28 cellular contexts compared by ENCODE assay signal in genomic region chr3:51274052-51274451, GRCh38.
"Had no signal": no experiment of that assay in that cellular context is flagged by ENCODE, and none has a peak within 500 bp of the region (broad histone marks: within the 10 kb centered on the region; RNA-seq: fewer than 3 reads in every experiment).

No MANE protein-coding gene starts in this region.

- H3K4me1 ChIP-seq: ascending aorta, SJCRH30 had no signal

- H3K9me3 ChIP-seq: ascending aorta, SJCRH30 had no signal

- H3K36me3 Mint-ChIP-seq: activated naive CD4-positive, alpha-beta T cell treated with anti-CD3 and anti-CD28 coated beads, Interleukin-2, amount 50 U/mL, for 72 hours had no signal

- H3K9me3 Mint-ChIP-seq: activated CD4-positive, alpha-beta T cell treated with anti-CD3 and anti-CD28 coated beads, Interleukin-2, amount 10 ng/mL, durations not matched to agents 24 days and 14 days; activated CD8-positive, alpha-beta T cell treated with anti-CD3 and anti-CD28 coated beads for 36 hours; activated naive CD4-positive, alpha-beta T cell treated with anti-CD3 and anti-CD28 coated beads, Interleukin-2, amount 50 U/mL, for 72 hours; activated T-cell treated with anti-CD3 and anti-CD28 coated beads, Interleukin-2, amount 50 U/mL, for 72 hours; activated T-helper 17 cell treated with anti-CD3 and anti-CD28 coated beads, Interleukin-2, amount 50 U/mL, for 72 hours; T-helper 2 cell treated with Interferon-gamma antibody and Interleukin-4, amounts not matched to agents 5 μg/mL and 100 μg/mL, for 36 hours had no signal

- H3K27me3 Mint-ChIP-seq: activated CD4-positive, alpha-beta T cell treated with anti-CD3 and anti-CD28 coated beads, Interleukin-2, amount 10 ng/mL, durations not matched to agents 24 days and 14 days; activated CD8-positive, alpha-beta T cell treated with anti-CD3 and anti-CD28 coated beads for 36 hours; activated T-helper 17 cell treated with anti-CD3 and anti-CD28 coated beads, Interleukin-2, amount 50 U/mL, for 72 hours had no signal

- H3K9ac ChIP-seq: KMS-11 had no signal

- H3K27me3 ChIP-seq: ascending aorta, cardiac muscle cell, SJCRH30 had no signal

- H3K4me3 ChIP-seq: ascending aorta, cardiac muscle cell, PC-9, SJCRH30, SK-N-MC had no signal

- H3K4me3 Mint-ChIP-seq: activated CD4-positive, alpha-beta T cell treated with anti-CD3 and anti-CD28 coated beads, Interleukin-2, amount 10 ng/mL, durations not matched to agents 24 days and 14 days; activated CD8-positive, alpha-beta T cell treated with anti-CD3 and anti-CD28 coated beads for 36 hours; activated T-cell treated with anti-CD3 and anti-CD28 coated beads, Interleukin-2, amount 50 U/mL, for 72 hours; activated T-helper 17 cell treated with anti-CD3 and anti-CD28 coated beads, Interleukin-2, amount 50 U/mL, for 72 hours; T-helper 2 cell treated with Interferon-gamma antibody and Interleukin-4, amounts not matched to agents 5 μg/mL and 100 μg/mL, for 36 hours had no signal

- ATAC-seq: activated CD8-positive, alpha-beta T cell treated with anti-CD3 and anti-CD28 coated beads for 36 hours; activated naive CD4-positive, alpha-beta T cell treated with anti-CD3 and anti-CD28 coated beads, Interleukin-2, amount 50 U/mL, for 72 hours; activated T-cell treated with anti-CD3 and anti-CD28 coated beads, Interleukin-2, amount 50 U/mL, for 72 hours; activated T-helper 17 cell treated with anti-CD3 and anti-CD28 coated beads, Interleukin-2, amount 50 U/mL, for 72 hours had no signal

- H3K36me3 ChIP-seq: ascending aorta, cardiac muscle cell, SJCRH30 had no signal

- H3K27ac Mint-ChIP-seq: activated CD4-positive, alpha-beta T cell treated with anti-CD3 and anti-CD28 coated beads, Interleukin-2, amount 10 ng/mL, durations not matched to agents 24 days and 14 days; activated CD8-positive, alpha-beta T cell treated with anti-CD3 and anti-CD28 coated beads for 36 hours; activated naive CD4-positive, alpha-beta T cell treated with anti-CD3 and anti-CD28 coated beads, Interleukin-2, amount 50 U/mL, for 72 hours; activated T-cell treated with anti-CD3 and anti-CD28 coated beads, Interleukin-2, amount 50 U/mL, for 72 hours; activated T-helper 17 cell treated with anti-CD3 and anti-CD28 coated beads, Interleukin-2, amount 50 U/mL, for 72 hours; T-helper 2 cell treated with Interferon-gamma antibody and Interleukin-4, amounts not matched to agents 5 μg/mL and 100 μg/mL, for 36 hours had no signal

- H3K27ac ChIP-seq: ascending aorta, cardiac muscle cell, KMS-11, PC-9, SJCRH30, SK-N-MC had no signal

- DNase-seq: activated CD4-positive, alpha-beta T cell treated with anti-CD3 and anti-CD28 coated beads, Interleukin-2, amount 10 ng/mL, durations not matched to agents 24 days and 14 days; activated CD4-positive, alpha-beta T cell treated with anti-CD3 and anti-CD28 coated beads, Interleukin-2, amount 50 U/mL, for 4 hours; activated CD8-positive, alpha-beta T cell treated with anti-CD3 and anti-CD28 coated beads for 36 hours; activated effector memory CD4-positive, alpha-beta T cell treated with anti-CD3 and anti-CD28 coated beads, Interleukin-2, amount 50 U/mL, for 16 hours; activated naive CD4-positive, alpha-beta T cell treated with Interleukin-2 at 50 U/mL for 16 hours; activated T-cell treated with anti-CD3 and anti-CD28 coated beads, Interleukin-2, amount 50 U/mL, for 1 hour; activated T-cell treated with anti-CD3 and anti-CD28 coated beads, Interleukin-2, amount 50 U/mL, for 72 hours; amniotic stem cell; MM.1S; MV-4-11; NCI-H1092; NCI-H1436 treated with DMSO at 0.1 percent for 48 hours; NCI-H1694 treated with DMSO at 0.1 percent for 48 hours; NCI-H2029 treated with DMSO at 0.1 percent for 48 hours; NCI-H2107; NCI-H2171; NCI-H446 treated with DMSO at 0.1 percent for 48 hours; NCI-H524; PC-9; SHP77; SJCRH30 had no signal
